Comparison of ENCODE assay signal across 20 cellular contexts in the genomic region with DNA sequence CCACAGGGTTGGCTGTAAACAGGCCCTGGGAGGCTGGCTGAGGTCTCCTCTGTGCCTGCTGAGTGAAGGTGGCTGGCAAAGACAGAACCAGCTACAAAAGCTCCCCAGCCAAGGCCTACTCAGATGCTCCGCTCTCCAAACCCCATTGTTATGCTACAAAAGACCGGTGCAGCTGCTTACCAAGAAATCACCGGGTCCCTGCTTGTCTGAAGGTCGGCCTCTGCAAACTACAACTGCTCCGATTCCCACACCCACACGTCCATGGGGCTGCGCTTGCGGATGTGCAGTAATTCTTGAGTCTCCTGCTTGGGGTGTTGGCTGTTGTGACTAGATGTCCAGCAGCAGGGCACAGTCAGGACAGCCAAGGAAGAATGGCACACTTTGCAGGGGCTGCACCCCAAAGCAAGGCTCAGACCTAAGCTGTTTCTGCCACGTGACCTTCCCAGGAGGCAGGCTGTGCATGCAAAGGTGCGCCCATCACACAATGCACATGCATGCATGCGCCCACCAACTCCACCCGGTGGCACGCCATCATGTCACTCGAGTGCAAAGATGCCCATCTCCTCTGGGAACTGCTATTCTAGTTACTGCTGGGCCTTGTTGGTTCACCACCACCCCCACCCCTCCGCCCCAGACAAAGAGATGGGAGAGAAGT.
DNase-seq lines count a peak whose midpoint lies in the region; ATAC-seq and TF ChIP-seq lines count a peak whose summit lies in the region.
"Had no signal": no experiment of that assay in that cellular context is flagged by ENCODE, and none has a peak within 500 bp of the region (broad histone marks: within the 10 kb centered on the region; RNA-seq: fewer than 3 reads in every experiment).

No MANE protein-coding gene starts in this region.

- H3K36me3 ChIP-seq in mesenchymal stem cell (ENCODE audit: control insufficient read depth in 1 of 2, insufficient read depth in 2 of 2, low read depth in 1 of 2, low read length in 2 of 2) (no peaks in the 10 kb centered on the region), mammary epithelial cell (ENCODE audit: insufficient read depth, low read length) (no peaks in the 10 kb centered on the region), aorta (ENCODE audit: control insufficient read depth in 1 of 2, insufficient read depth in 2 of 2, low read length in 1 of 2) (no peaks in the 10 kb centered on the region)
- H3K36me3 ChIP-seq: BE2C had no signal

- no peak overlapping the region for H2BK15ac ChIP-seq in mesenchymal stem cell (ENCODE audit: low read depth, poor library complexity, severe bottlenecking)

- H3K9me3 ChIP-seq in mesenchymal stem cell (ENCODE audit: control insufficient read depth, low read length): no peaks in the 10 kb centered on the region
- H3K9me3 ChIP-seq in mammary epithelial cell (replicated peaks; ENCODE audit: insufficient read depth, low read length): no peaks in the 10 kb centered on the region
- H3K9me3 ChIP-seq in aorta (ENCODE audit: control insufficient read depth, low read length): no peaks in the 10 kb centered on the region
- H3K9me3 ChIP-seq: A549, BE2C had no signal

- H3K79me2 ChIP-seq in mammary epithelial cell (ENCODE audit: insufficient read depth, low read length): no peaks in the 10 kb centered on the region

- no peak overlapping the region for H2AK5ac ChIP-seq in mesenchymal stem cell (ENCODE audit: low read length, severe bottlenecking)

- H2BK120ac ChIP-seq in mesenchymal stem cell (ENCODE audit: low read depth, low read length): no peak overlapping the region

- no peak overlapping the region for H3K18ac ChIP-seq in mesenchymal stem cell (ENCODE audit: low read depth in 1 of 2, low read length in 2 of 2)

- H3K4me2 ChIP-seq in mesenchymal stem cell (ENCODE audit: low read length, poor library complexity, severe bottlenecking): no peak overlapping the region
- H3K4me2 ChIP-seq in mammary epithelial cell (ENCODE audit: insufficient read depth, low read depth, low read length): no peak overlapping the region
- H3K4me2 ChIP-seq: A549, PC-9 had no signal

- ATAC-seq in aorta (ENCODE audit: low FRiP score) (no peak), HG03460 (IDR thresholded peaks at IDR 0.05; ENCODE audit: unreplicated experiment) (no peak)
- ATAC-seq: A549 had no signal

- CTCF ChIA-PET in mammary epithelial cell (lab: Charles Lee; ENCODE audit: low non-redundant PET): no interaction called here

- in situ Hi-C loops in mammary epithelial cell (cut with MboI; ENCODE audit: low sequenced_read_pairs in 2 of 2): no loop called here

- no peak overlapping the region for H3K23ac ChIP-seq in mesenchymal stem cell (ENCODE audit: low read length in 2 of 2)

- H3K27ac ChIP-seq in mesenchymal stem cell (ENCODE audit: low read length, poor library complexity, severe bottlenecking): no peak overlapping the region
- H3K27ac ChIP-seq in mammary epithelial cell (ENCODE audit: insufficient read depth, low read depth, low read length): no peak overlapping the region
- peak overlapping the region in 1 of 2 donors; percentile 68 for H3K27ac ChIP-seq in aorta (ENCODE audit: low read depth in 1 of 2, low read length in 2 of 2)
- H3K27ac ChIP-seq: A549, PC-9 had no signal

- H2BK5ac ChIP-seq in mesenchymal stem cell (ENCODE audit: low read depth, low read length, poor library complexity, severe bottlenecking): no peak overlapping the region

- H4K8ac ChIP-seq in mesenchymal stem cell (ENCODE audit: low read length): no peak overlapping the region

- H3K14ac ChIP-seq in mesenchymal stem cell (ENCODE audit: low read length in 2 of 2): no peak overlapping the region

- H2AFZ ChIP-seq in mesenchymal stem cell (ENCODE audit: low read depth, low read length) (no peak overlapping the region), mammary epithelial cell (ENCODE audit: low read depth, low read length) (no peak overlapping the region)
- H2AFZ ChIP-seq: PC-9 had no signal

- no peak overlapping the region for H3K4ac ChIP-seq in mesenchymal stem cell (ENCODE audit: low read depth in 1 of 2, low read length in 2 of 2)

- H2BK12ac ChIP-seq in mesenchymal stem cell (ENCODE audit: low read length in 2 of 2): no peak overlapping the region

- no peak for TF ChIP-seq CTCF in mammary epithelial cell (conservative IDR thresholded peaks at IDR 0.05 in 1 of 2, IDR thresholded peaks at IDR 0.05 in 1 of 2; ENCODE audit: extremely low read depth in 1 of 2, insufficient read depth in 1 of 2, low read depth in 1 of 2, low read length in 2 of 2)

- H4K20me1 ChIP-seq in mammary epithelial cell (ENCODE audit: insufficient read depth, low read length): no peaks in the 10 kb centered on the region

- H3K4me3 ChIP-seq in mesenchymal stem cell (ENCODE audit: insufficient read depth in 1 of 2, low read depth in 1 of 2, low read length in 2 of 2): no peak overlapping the region
- no peak overlapping the region for H3K4me3 ChIP-seq in mammary epithelial cell (replicated peaks in 1 of 3; ENCODE audit: insufficient read depth in 1 of 3, low read depth in 2 of 3, low read length in 3 of 3)
- no peak overlapping the region for H3K4me3 ChIP-seq in aorta (ENCODE audit: low read length in 2 of 2)
- H3K4me3 ChIP-seq: A549, PC-9 had no signal

- peaks cover 0 to 20% of the 10 kb centered on the region in 2 experiments for H3K27me3 ChIP-seq in mesenchymal stem cell (ENCODE audit: control insufficient read depth in 1 of 2, insufficient read depth in 1 of 2, low read length in 2 of 2)
- no peaks in the 10 kb centered on the region for H3K27me3 ChIP-seq in mammary epithelial cell (ENCODE audit: insufficient read depth, low read length)
- H3K27me3 ChIP-seq in aorta (ENCODE audit: control insufficient read depth in 1 of 2, insufficient read depth in 2 of 2, low read length in 1 of 2): no peaks in the 10 kb centered on the region
- H3K27me3 ChIP-seq: BE2C had no signal

- H3K79me1 ChIP-seq in mesenchymal stem cell (replicated peaks; ENCODE audit: low read length, poor library complexity, severe bottlenecking): no peaks in the 10 kb centered on the region

- dilution Hi-C loops in mammary epithelial cell (cut with HindIII; ENCODE audit: low sequenced_read_pairs): loop anchor here (5.0 kb wide), 1 partner anchor 144 kb away; no protein-coding TSS in a partner anchor

- no peak overlapping the region for H3K9ac ChIP-seq in mesenchymal stem cell (ENCODE audit: low read length)
- H3K9ac ChIP-seq in mammary epithelial cell (ENCODE audit: insufficient read depth, low read length): no peak overlapping the region

- peak overlapping the region; percentile 72 for H4K91ac ChIP-seq in mesenchymal stem cell (ENCODE audit: low read length)

- 91% methylated on average over 15 of the region's 15 CpGs for WGBS in mesenchymal stem cell
- WGBS in mammary epithelial cell (ENCODE audit: low coverage, missing lambda C conversion rate): 85% methylated on average over 9 of the region's 15 CpGs
- 92% methylated on average over 15 of the region's 15 CpGs for WGBS in aorta, 2 donors

- no TSS peak for BruUV-seq in mammary epithelial cell (replicated peaks; lab: Mats Ljungman, UMichigan)

- H3K4me1 ChIP-seq in mesenchymal stem cell (ENCODE audit: control insufficient read depth, insufficient read depth, low read depth, low read length): peaks cover 15% of the 10 kb centered on the region
- H3K4me1 ChIP-seq in mammary epithelial cell (ENCODE audit: insufficient read depth, low read length): no peaks in the 10 kb centered on the region
- H3K4me1 ChIP-seq in aorta (ENCODE audit: control insufficient read depth in 1 of 2, insufficient read depth in 2 of 2, low read length in 2 of 2): no peaks in the 10 kb centered on the region
- H3K4me1 ChIP-seq: A549, BE2C had no signal

- DNase-seq in activated CD8-positive, alpha-beta memory T cell treated with anti-CD3 and anti-CD28 coated beads, Interleukin-2, amount 50 U/mL, for 48 hours: peak; percentile 23
- DNase-seq in activated CD8-positive, alpha-beta memory T cell treated with anti-CD3 and anti-CD28 coated beads, Interleukin-2, amount 50 U/mL, for 4 hours: no peak
- DNase-seq in mesenchymal stem cell: no peak
- peak; percentile 73 for DNase-seq in posterior vena cava (ENCODE audit: low spot score)
- no peak for DNase-seq in mammary epithelial cell
- no peak for DNase-seq in aorta
- DNase-seq: BE2C; CD4-positive, CD25-positive, alpha-beta regulatory T cell; KBM-7; NCI-H1092; NCI-H1436; NCI-H187 treated with DMSO at 0.1 percent for 48 hours; NCI-H226; NCI-H510A treated with DMSO at 0.1 percent for 48 hours; NCI-H748 treated with DMSO at 0.1 percent for 48 hours; PC-9; RPMI8226; SHP77 had no signal

- intact Hi-C loops in posterior vena cava (cut with DNase I) (no loop called here), mammary epithelial cell (cut with micrococcal nuclease) (no loop called here), aorta (cut with DNase I) (loop anchor here in 1 of 2 donors (10.0 kb wide), 1 partner anchor 54 kb away; no protein-coding TSS in a partner anchor)

Comparison
In these comparisons a context has a peak if more than half of its experiments do, and no peak if none do; other contexts are left out.
1. DNase-seq: peak in activated CD8-positive, alpha-beta memory T cell treated with anti-CD3 and anti-CD28 coated beads, Interleukin-2, amount 50 U/mL, for 48 hours (single experiment) and posterior vena cava (single experiment); none in activated CD8-positive, alpha-beta memory T cell treated with anti-CD3 and anti-CD28 coated beads, Interleukin-2, amount 50 U/mL, for 4 hours (single experiment), mesenchymal stem cell (single experiment), mammary epithelial cell (single experiment) and aorta (0 of 2).